In genomic region chr12:89661706-89662330, GRCh38 we compare ENCODE assay signal across 13 cellular contexts. TPM values are rescaled to one million over a fixed set of nuclear protein-coding genes. Genes with fewer than 3 reads are reported as not detected.
DNase-seq lines count a peak whose midpoint lies in the region; ATAC-seq and TF ChIP-seq lines count a peak whose summit lies in the region.
"Had no signal": no experiment of that assay in that cellular context is flagged by ENCODE, and none has a peak within 500 bp of the region (broad histone marks: within the 10 kb centered on the region; RNA-seq: fewer than 3 reads in every experiment).

No MANE protein-coding gene starts in this region.

- no peaks in the 10 kb centered on the region for H3K9me3 ChIP-seq in Caco-2
- no peaks in the 10 kb centered on the region for H3K9me3 ChIP-seq in mucosa of descending colon

- peaks cover 45% of the 10 kb centered on the region for H3K4me1 Mint-ChIP-seq in Caco-2 (ENCODE audit: low read depth, unreplicated experiment)
- peaks cover 28% of the 10 kb centered on the region for H3K4me1 Mint-ChIP-seq in activated T-helper 1 cell treated with anti-CD3 and anti-CD28 coated beads, Interleukin-12 subunit alpha, Interleukin-12 subunit beta, Interleukin-2, Interleukin-4 antibody, amounts not matched to agents 30 ng/mL and 10 ng/mL and 1 ng/mL, durations not matched to agents 14 hours and 24 hours and 36 hours (ENCODE audit: low read depth)

- TF ChIP-seq CTCF in Caco-2 (IDR thresholded peaks at IDR 0.05; ENCODE audit: insufficient read depth in 1 of 2, low read depth in 1 of 2, low read length in 1 of 2, severe bottlenecking in 1 of 2, unreplicated experiment in 1 of 2) = no peak
- TF ChIP-seq CTCF in mucosa of descending colon (IDR thresholded peaks at IDR 0.05) = no peak

- H3K9me3 Mint-ChIP-seq in Caco-2 (ENCODE audit: unreplicated experiment) = peaks cover 6% of the 10 kb centered on the region
- H3K9me3 Mint-ChIP-seq in activated T-helper 1 cell treated with anti-CD3 and anti-CD28 coated beads, Interleukin-12 subunit alpha, Interleukin-12 subunit beta, Interleukin-2, Interleukin-4 antibody, amounts not matched to agents 30 ng/mL and 10 ng/mL and 1 ng/mL, durations not matched to agents 14 hours and 24 hours and 36 hours = no peaks in the 10 kb centered on the region

- H3K4me3 Mint-ChIP-seq in Caco-2 (ENCODE audit: unreplicated experiment) = no peak overlapping the region
- H3K4me3 Mint-ChIP-seq in activated T-helper 1 cell treated with anti-CD3 and anti-CD28 coated beads, Interleukin-12 subunit alpha, Interleukin-12 subunit beta, Interleukin-2, Interleukin-4 antibody, amounts not matched to agents 30 ng/mL and 10 ng/mL and 1 ng/mL, durations not matched to agents 14 hours and 24 hours and 36 hours = no peak overlapping the region

- H3K4me1 ChIP-seq in Caco-2 (peaks cover 44% of the 10 kb centered on the region), mucosa of descending colon (ENCODE audit: low read depth) (peaks cover 21% of the 10 kb centered on the region)

- peaks cover 30% of the 10 kb centered on the region for H3K36me3 Mint-ChIP-seq in Caco-2 (ENCODE audit: insufficient read depth, unreplicated experiment)
- peaks cover 6% of the 10 kb centered on the region for H3K36me3 Mint-ChIP-seq in activated T-helper 1 cell treated with anti-CD3 and anti-CD28 coated beads, Interleukin-12 subunit alpha, Interleukin-12 subunit beta, Interleukin-2, Interleukin-4 antibody, amounts not matched to agents 30 ng/mL and 10 ng/mL and 1 ng/mL, durations not matched to agents 14 hours and 24 hours and 36 hours (ENCODE audit: low read depth)

- no peaks in the 10 kb centered on the region for H3K27me3 Mint-ChIP-seq in Caco-2 (ENCODE audit: insufficient read depth, unreplicated experiment)
- no peaks in the 10 kb centered on the region for H3K27me3 Mint-ChIP-seq in activated T-helper 1 cell treated with anti-CD3 and anti-CD28 coated beads, Interleukin-12 subunit alpha, Interleukin-12 subunit beta, Interleukin-2, Interleukin-4 antibody, amounts not matched to agents 30 ng/mL and 10 ng/mL and 1 ng/mL, durations not matched to agents 14 hours and 24 hours and 36 hours (ENCODE audit: insufficient read depth)

- DNase-seq in Caco-2 (no peak), mucosa of descending colon (no peak), dedifferentiated amniotic fluid mesenchymal stem cell (ENCODE audit: extremely low spot score) (no peak), iPS-NIHi11 (ENCODE audit: low spot score) (no peak), COR-L47 (lab: John Stamatoyannopoulos, UW) (no peak)
- no peak for DNase-seq in activated T-helper 1 cell treated with anti-CD3 and anti-CD28 coated beads, Interleukin-12 subunit alpha, Interleukin-12 subunit beta, Interleukin-2, Interleukin-4 antibody, amounts not matched to agents 30 ng/mL and 10 ng/mL and 1 ng/mL, durations not matched to agents 14 hours and 24 hours and 36 hours (ENCODE audit: low spot score)
- DNase-seq: amniotic stem cell; cortex of kidney; EL; NCI-H1092; stimulated activated naive CD4-positive, alpha-beta T cell treated with Interleukin-2 at 50 U/mL for 16 hours had no signal

- H3K4me3 ChIP-seq in Caco-2 (ENCODE audit: low read depth, low read length) = no peak overlapping the region
- H3K4me3 ChIP-seq in mucosa of descending colon = no peak overlapping the region

- POLR2A ChIA-PET in Caco-2 (lab: Charles Lee) = no interaction called here

- intact Hi-C loops in Caco-2 (cut with micrococcal nuclease; ENCODE audit: unreplicated experiment) = loop anchor here (5.0 kb wide), 1 partner anchor 45 kb away; the partner anchor contains the start of gene ATP2B1
- intact Hi-C loops in mucosa of descending colon (cut with DNase I, micrococcal nuclease) = no loop called here
- intact Hi-C loops in activated T-helper 1 cell treated with anti-CD3 and anti-CD28 coated beads, Interleukin-12 subunit alpha, Interleukin-12 subunit beta, Interleukin-2, Interleukin-4 antibody, amounts not matched to agents 30 ng/mL and 10 ng/mL and 1 ng/mL, durations not matched to agents 14 hours and 24 hours and 36 hours (cut with micrococcal nuclease) = loop anchor here (5.0 kb wide), 1 partner anchor 45 kb away; the partner anchor contains the start of gene ATP2B1

- H3K27me3 ChIP-seq in Caco-2 (replicated peaks; ENCODE audit: control insufficient read depth, insufficient read depth, low read length) = no peaks in the 10 kb centered on the region

- BruUV-seq in Caco-2 (replicated peaks; lab: Mats Ljungman, UMichigan) = no TSS peak

- peak overlapping the region; percentile 50 for H3K27ac Mint-ChIP-seq in Caco-2 (ENCODE audit: unreplicated experiment)
- H3K27ac Mint-ChIP-seq in activated T-helper 1 cell treated with anti-CD3 and anti-CD28 coated beads, Interleukin-12 subunit alpha, Interleukin-12 subunit beta, Interleukin-2, Interleukin-4 antibody, amounts not matched to agents 30 ng/mL and 10 ng/mL and 1 ng/mL, durations not matched to agents 14 hours and 24 hours and 36 hours = no peak overlapping the region

- CTCF ChIA-PET in Caco-2 (lab: Charles Lee) = no interaction called here

- H3K36me3 ChIP-seq in Caco-2 (ENCODE audit: control insufficient read depth, insufficient read depth, low read length) (no peaks in the 10 kb centered on the region), mucosa of descending colon (ENCODE audit: low read depth) (no peaks in the 10 kb centered on the region)

- ATAC-seq in GM19351 (IDR thresholded peaks at IDR 0.05; ENCODE audit: unreplicated experiment) (peak; percentile 34), HG03354 (IDR thresholded peaks at IDR 0.05; ENCODE audit: poor library complexity, severe bottlenecking, unreplicated experiment) (peak; percentile 35), mucosa of descending colon (peak; percentile 46)

RNA-seq across cellular contexts. Expression of gene ATP2B1, which starts 46.8 kb away (rescaled TPM):
- 97.7 and 107 TPM in 2 replicates for total RNA-seq in Caco-2 (2022)
- total RNA-seq in mucosa of descending colon = 10 to 100 TPM; 48.4 to 83.2 (median 60.2) TPM
- total RNA-seq in activated T-helper 1 cell treated with anti-CD3 and anti-CD28 coated beads, Interleukin-12 subunit alpha, Interleukin-12 subunit beta, Interleukin-2, Interleukin-4 antibody, amounts not matched to agents 30 ng/mL and 10 ng/mL and 1 ng/mL, durations not matched to agents 14 hours and 24 hours and 36 hours = 21.4 and 24.7 TPM in 2 replicates

Comparison
In these comparisons a context has a peak if more than half of its experiments do, and no peak if none do; other contexts are left out.
1. intact Hi-C loops: an anchor here in Caco-2 (5.0 kb wide) and activated T-helper 1 cell treated with anti-CD3 and anti-CD28 coated beads, Interleukin-12 subunit alpha, Interleukin-12 subunit beta, Interleukin-2, Interleukin-4 antibody, amounts not matched to agents 30 ng/mL and 10 ng/mL and 1 ng/mL, durations not matched to agents 14 hours and 24 hours and 36 hours (5.0 kb wide); none called in mucosa of descending colon.